ENCODE assay signal across 29 cellular contexts in the genomic region with DNA sequence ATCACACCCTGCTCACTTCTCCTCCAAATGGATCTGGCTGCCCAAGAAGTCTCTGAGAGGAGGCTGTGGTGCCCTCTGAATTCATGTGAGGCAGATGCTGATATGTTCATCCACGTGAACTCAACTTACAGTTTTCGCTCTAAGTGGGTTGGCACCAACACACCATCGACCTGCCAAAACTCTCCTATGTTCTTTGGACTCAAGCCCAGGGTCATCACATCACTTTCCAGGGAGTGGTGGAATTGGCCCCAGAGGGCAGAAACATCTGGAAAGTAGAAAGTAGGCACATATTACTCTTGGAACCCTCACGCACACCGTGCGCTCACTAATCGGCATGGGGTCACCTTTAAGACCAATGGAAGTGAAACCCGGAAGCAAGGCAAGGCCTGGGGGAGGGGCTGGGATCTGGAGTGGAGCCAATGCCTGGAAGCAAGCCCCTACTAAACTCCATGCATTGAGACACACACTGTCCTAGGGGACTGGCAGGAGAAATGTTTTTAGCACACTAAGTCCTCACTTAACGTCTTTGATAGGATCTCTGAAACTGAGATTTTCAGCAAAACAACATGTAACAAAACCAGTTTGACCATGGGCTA. TPM values are rescaled to one million over a fixed set of nuclear protein-coding genes. Genes with fewer than 3 reads are reported as not detected.
DNase-seq lines count a peak whose midpoint lies in the region; ATAC-seq, FAIRE-seq and TF ChIP-seq lines count a peak whose summit lies in the region.
"Had no signal": no experiment of that assay in that cellular context is flagged by ENCODE, and none has a peak within 500 bp of the region (broad histone marks: within the 10 kb centered on the region; RNA-seq: fewer than 3 reads in every experiment).

No MANE protein-coding gene starts in this region.

- no peak for TF ChIP-seq RAD21 in K562 (CRISPR knock-in tag; conservative IDR thresholded peaks at IDR 0.05 in 1 of 2, IDR thresholded peaks at IDR 0.05 in 1 of 2)

- peak; percentile 1 for DNase-seq in NCI-H1092 (lab: John Stamatoyannopoulos, UW)
- no peak for DNase-seq in K562 (ENCODE audit: extremely low read depth in 1 of 4, low spot score in 3 of 4)
- DNase-seq in fibroblast of the conjunctiva (ENCODE audit: low read depth), result peak; percentile 53
- no peak for DNase-seq in omental fat pad (ENCODE audit: low spot score)
- no peak for DNase-seq in 8988T
- DNase-seq: activated CD4-positive, alpha-beta memory T cell treated with anti-CD3 and anti-CD28 coated beads, Interleukin-2, amount 10 ng/mL, durations not matched to agents 7 days and 5 days; activated CD8-positive, alpha-beta memory T cell treated with anti-CD3 and anti-CD28 coated beads, Interleukin-2, amount 50 U/mL, for 4 hours; activated naive CD4-positive, alpha-beta T cell treated with anti-CD3 and anti-CD28 coated beads for 36 hours; cerebellar nuclear complex; DMS153; effector CD4-positive, alpha-beta T cell; glutamatergic neuron; Kasumi-1; naive thymus-derived CD4-positive, alpha-beta T cell; NCI-H1694; NCI-H2171 treated with DMSO at 0.1 percent for 48 hours; NCI-H524; Peyer's patch; SJCRH30; stimulated activated CD4-positive, alpha-beta T cell treated with anti-CD3 and anti-CD28 coated beads, Interleukin-4, amount 100 ng/mL, for 1 hour; SW 1271; transverse colon had no signal

- in situ Hi-C loops in K562 (cut with MboI), result no loop called here

- TF ChIP-seq CTCF in K562 (IDR thresholded peaks at IDR 0.05 in 2 of 3, conservative IDR thresholded peaks at IDR 0.05 in 1 of 3; ENCODE audit: insufficient read depth in 2 of 3, low read depth in 1 of 3, low read length in 3 of 3) (no peak), omental fat pad (IDR thresholded peaks at IDR 0.05) (no peak)

- 1% methylated on average over 9 of the region's 9 CpGs for WGBS in K562 (ENCODE audit: insufficient coverage, low coverage, missing lambda C conversion rate)

- ATAC-seq in K562 (no peak), omental fat pad (ENCODE audit: low FRiP score) (peak; percentile 23), GM18873 (IDR thresholded peaks at IDR 0.05; ENCODE audit: low FRiP score, unreplicated experiment) (no peak), GM21526 (IDR thresholded peaks at IDR 0.05; ENCODE audit: low FRiP score, unreplicated experiment) (no peak)
- ATAC-seq: HCT116; naive thymus-derived CD4-positive, alpha-beta T cell had no signal

- H3K9ac ChIP-seq in K562 (ENCODE audit: insufficient read depth in 1 of 2, low read depth in 2 of 2, low read length in 2 of 2), result no peak overlapping the region
- H3K9ac ChIP-seq: BLaER1 had no signal

- FAIRE-seq in K562 (lab: Jason Lieb, UNC), result no peak
- FAIRE-seq: islet of Langerhans had no signal

- H3K27me3 ChIP-seq in K562 (ENCODE audit: control insufficient read depth in 2 of 2, insufficient read depth in 2 of 2, low read length in 2 of 2), result peaks cover 0 to 18% of the 10 kb centered on the region in 2 experiments; a peak in 3 of 5 replicates
- H3K27me3 ChIP-seq: adrenal gland, BLaER1, neutrophil, Peyer's patch, SJCRH30, transverse colon had no signal

- no peak for TF ChIP-seq POLR2A in K562 (conservative IDR thresholded peaks at IDR 0.05)

- no peaks in the 10 kb centered on the region for H3K9me1 ChIP-seq in K562 (ENCODE audit: control insufficient read depth, insufficient read depth, low read length)

- H2AFZ ChIP-seq in K562 (ENCODE audit: low read depth, low read length), result no peak overlapping the region

- no peaks in the 10 kb centered on the region for H4K20me1 ChIP-seq in K562 (replicated peaks; ENCODE audit: control insufficient read depth, insufficient read depth, low read length)
- H4K20me1 ChIP-seq: BLaER1 had no signal

- POLR2A ChIA-PET in K562 (lab: Yijun Ruan, JAX), result no interaction called here

- no peak for TF ChIP-seq EP300 in K562 (IDR thresholded peaks at IDR 0.05; ENCODE audit: low read length)

- no peaks in the 10 kb centered on the region for H3K9me3 ChIP-seq in K562 (replicated peaks; ENCODE audit: control insufficient read depth, insufficient read depth, low read depth, low read length)
- H3K9me3 ChIP-seq: adrenal gland, BLaER1, neutrophil, Peyer's patch, SJCRH30, transverse colon had no signal

- BruUV-seq in K562 (replicated peaks; lab: Mats Ljungman, UMichigan), result no TSS peak

- no peaks in the 10 kb centered on the region for H3K36me3 ChIP-seq in K562 (ENCODE audit: control insufficient read depth, insufficient read depth, low read length)
- H3K36me3 ChIP-seq: adrenal gland, BLaER1, neutrophil, Peyer's patch, SJCRH30, transverse colon had no signal

- no peaks in the 10 kb centered on the region for H3K79me2 ChIP-seq in K562 (ENCODE audit: control insufficient read depth, insufficient read depth, low read length)

- CTCF ChIA-PET in K562 (lab: Yijun Ruan, JAX; ENCODE audit: low intra/inter-chr PET ratio), result no interaction called here

- no peak overlapping the region for H3K4me3 ChIP-seq in K562
- H3K4me3 ChIP-seq: adrenal gland, BLaER1, Peyer's patch, SJCRH30, transverse colon had no signal

- no peak overlapping the region for H3K4me2 ChIP-seq in K562 (ENCODE audit: insufficient read depth, low read length)
- H3K4me2 ChIP-seq: BLaER1 had no signal

- intact Hi-C loops in K562 (cut with micrococcal nuclease), result no loop called here

- no peak overlapping the region for H3K27ac ChIP-seq in K562 (ENCODE audit: extremely low read depth, low read depth, low read length)
- H3K27ac ChIP-seq: adrenal gland, BLaER1, neutrophil, Peyer's patch, SJCRH30, transverse colon had no signal

- no peaks in the 10 kb centered on the region for H3K4me1 ChIP-seq in K562 (replicated peaks in 1 of 2; ENCODE audit: control insufficient read depth in 2 of 2, insufficient read depth in 2 of 2, low read length in 2 of 2)
- H3K4me1 ChIP-seq: BLaER1, Peyer's patch had no signal

TF ChIP-seq in K562, 482 proteins besides CTCF, POLR2A, EP300 and RAD21:
- peak; percentile 21; the same call in 1 of the 2 replicates for TF ChIP-seq NFIC (IDR thresholded peaks at IDR 0.05)
- no peak for TF ChIP-seq ZBTB8A (IDR thresholded peaks at IDR 0.05; ENCODE audit: partially characterized antibody)
- TF ChIP-seq NFYB (IDR thresholded peaks at IDR 0.05; ENCODE audit: extremely low read depth, insufficient read length), result no peak

RNA-seq across cellular contexts. Expression of a gene that starts 41.4 kb away (rescaled TPM):
- total RNA-seq in K562 (2011; cell fraction: chromatin; rRNA removed; ENCODE audit: low replicate concordance), result 0.46 TPM in 1 of 2 replicates, not detected in the other
- 0.17 and 0.26 TPM in 2 replicates for total RNA-seq in K562 (2011; cell fraction: nucleolus; rRNA removed)
- not detected in 2 replicates for total RNA-seq in K562 (2011; cell fraction: nucleoplasm; rRNA removed)
- total RNA-seq in K562 (2014; rRNA removed) (not detected in 2 replicates), K562 (2014; rRNA removed; fragmentation: Illumina TruSeq; extraction: Trizol) (not detected in 2 replicates), K562 (2015; rRNA removed; fragmentation: Illumina TruSeq; extraction: Trizol) (0.15 TPM in 1 of 2 replicates, not detected in the other), K562 (2021) (not detected in 2 replicates), omental fat pad (1 to 10 TPM in 1 of 4 donors, under 1 TPM in 1, not detected in 2; 0.50 to 1.9 TPM)
- polyA plus RNA-seq in K562 (2011; rRNA removed) (0.15 and 0.17 TPM in 2 replicates), K562 (2014; fragmentation: Illumina TruSeq; extraction: Trizol) (0.04 TPM in 1 of 2 replicates, not detected in the other), K562 (2014; fragmentation: Nextera tagmentation; extraction: Ambion mirVana) (under 1 TPM in 1 of 2 experiments, not detected in 1; 0.04 TPM), K562 (2014; rRNA removed) (not detected in 2 replicates)
- 0.12 TPM in 1 of 2 replicates, not detected in the other for polyA plus RNA-seq in K562 (2011; cell fraction: cytosol; rRNA removed)
- 0.55 and 0.69 TPM in 2 replicates for polyA plus RNA-seq in K562 (2011; cell fraction: nucleus; rRNA removed)
- polyA plus RNA-seq in K562 (2012), result 0.30 TPM in 1 of 2 replicates, not detected in the other
- not detected in 2 replicates for polyA minus RNA-seq in K562 (2011; rRNA and poly(A)+ RNA removed)
- polyA minus RNA-seq in K562 (2011; cell fraction: cytosol; rRNA and poly(A)+ RNA removed), result not detected in 2 replicates
- 0.22 TPM in 1 of 2 replicates, not detected in the other for polyA minus RNA-seq in K562 (2011; cell fraction: nucleus; rRNA and poly(A)+ RNA removed)
- total RNA-seq: activated CD4-positive, alpha-beta memory T cell treated with anti-CD3 and anti-CD28 coated beads, Interleukin-2, amount 10 ng/mL, durations not matched to agents 7 days and 5 days; naive thymus-derived CD4-positive, alpha-beta T cell had no signal
- polyA plus RNA-seq: naive thymus-derived CD4-positive, alpha-beta T cell had no signal

Comparison
In these comparisons a context has a peak if more than half of its experiments do, and no peak if none do; other contexts are left out.
1. DNase-seq: peak in NCI-H1092 (single experiment) and fibroblast of the conjunctiva (single experiment); none in K562 (0 of 4), omental fat pad (single experiment) and 8988T (single experiment).